ENCODE assay signal across 18 cellular contexts in the genomic region with DNA sequence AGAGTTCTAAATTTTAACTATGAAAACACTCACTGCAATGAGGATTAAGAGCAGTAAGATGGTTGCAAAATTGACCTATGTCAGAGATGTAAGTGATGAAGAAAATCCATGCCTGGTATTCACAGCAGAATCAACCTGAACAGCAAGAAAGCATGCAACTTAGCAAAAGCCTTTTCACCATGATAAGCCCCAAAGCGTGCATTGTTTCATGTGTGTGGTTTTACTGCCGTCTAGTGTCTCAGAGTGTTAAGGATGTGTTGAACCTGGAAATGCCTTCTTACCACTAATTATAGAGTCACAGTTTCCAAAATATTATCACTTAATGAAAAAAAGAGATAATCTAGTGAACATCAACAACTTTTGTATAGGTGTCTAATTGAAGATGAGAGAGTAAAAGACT.
DNase-seq lines count a peak whose midpoint lies in the region; TF ChIP-seq lines count a peak whose summit lies in the region.
"Had no signal": no experiment of that assay in that cellular context is flagged by ENCODE, and none has a peak within 500 bp of the region (broad histone marks: within the 10 kb centered on the region; RNA-seq: fewer than 3 reads in every experiment).

No MANE protein-coding gene starts in this region.

- no peak overlapping the region for H3K18ac ChIP-seq in mesendoderm (ENCODE audit: low read length)

- no CpG with 5 or more reads among the region's 2 CpGs for WGBS in mesendoderm (ENCODE audit: extremely low coverage, insufficient coverage, low lambda C conversion rate)

- no peak overlapping the region for H2BK5ac ChIP-seq in mesendoderm (ENCODE audit: low read length)

- no peaks in the 10 kb centered on the region for H3K36me3 ChIP-seq in mesendoderm (ENCODE audit: control insufficient read depth, insufficient read depth, low read length)
- H3K36me3 ChIP-seq: BE2C, left lung, pancreas had no signal

- no peak overlapping the region for H2BK15ac ChIP-seq in mesendoderm (replicated peaks; ENCODE audit: low read depth)

- no peak overlapping the region for H3K4ac ChIP-seq in mesendoderm (ENCODE audit: low read depth, low read length)

- no peak overlapping the region for H4K5ac ChIP-seq in mesendoderm (ENCODE audit: low read length)

- no peak overlapping the region for H3K4me2 ChIP-seq in mesendoderm (ENCODE audit: low read length)

- H2AK5ac ChIP-seq in mesendoderm (ENCODE audit: low read length): no peak overlapping the region

- H3K4me3 ChIP-seq in LNCaP clone FGC (ENCODE audit: low read depth, low read length) (no peak overlapping the region), mesendoderm (ENCODE audit: low read length) (no peak overlapping the region)
- H3K4me3 ChIP-seq: left lung, pancreas, testis had no signal

- TF ChIP-seq CTCF in LNCaP clone FGC (IDR thresholded peaks at IDR 0.05; ENCODE audit: control insufficient read depth, extremely low read depth, insufficient read depth) (peak; percentile 39), VCaP (conservative IDR thresholded peaks at IDR 0.05) (peak; percentile 30)

- no peaks in the 10 kb centered on the region for H3K79me2 ChIP-seq in mesendoderm (ENCODE audit: control insufficient read depth, insufficient read depth, low read length)

- H3K23ac ChIP-seq in mesendoderm (ENCODE audit: low read length): no peak overlapping the region

- H3K27me3 ChIP-seq in mesendoderm (ENCODE audit: insufficient read depth, low read length, poor library complexity): no peaks in the 10 kb centered on the region
- H3K27me3 ChIP-seq: BE2C, left lung, pancreas, testis had no signal

- DNase-seq in Daoy (ENCODE audit: low read depth) (peak; percentile 48), LNCaP clone FGC (ENCODE audit: low read depth) (no peak), mesendoderm (peak; percentile 23), NCI-H1105 (lab: John Stamatoyannopoulos, UW) (no peak)
- DNase-seq in stimulated activated CD8-positive, alpha-beta memory T cell treated with anti-CD3 and anti-CD28 coated beads, Interleukin-4, amount 100 ng/mL, for 48 hours: no peak
- DNase-seq in activated CD8-positive, alpha-beta memory T cell treated with anti-CD3 and anti-CD28 coated beads, Interleukin-2, amount 50 U/mL, for 4 hours: no peak
- DNase-seq: activated CD4-positive, alpha-beta T cell treated with anti-CD3 and anti-CD28 coated beads, Interleukin-2, amount 10 ng/mL, durations not matched to agents 7 days and 5 days; activated naive CD4-positive, alpha-beta T cell; activated T-cell treated with anti-CD3 and anti-CD28 coated beads for 4 hours; anterior cingulate cortex; BE2C; left lung; MM.1S; NCI-H187 treated with DMSO at 0.1 percent for 48 hours; pancreas; stimulated activated CD4-positive, alpha-beta T cell treated with anti-CD3 and anti-CD28 coated beads, Interleukin-4, amount 100 ng/mL, for 4 hours; testis had no signal

- H2BK120ac ChIP-seq in mesendoderm (ENCODE audit: low read depth, low read length): no peak overlapping the region

- H4K8ac ChIP-seq in mesendoderm (ENCODE audit: low read depth, low read length): no peak overlapping the region

- H3K27ac ChIP-seq in VCaP (no peak overlapping the region), mesendoderm (ENCODE audit: low read depth, low read length) (no peak overlapping the region)
- H3K27ac ChIP-seq: left lung, pancreas, testis had no signal

- no peak overlapping the region for H3K9ac ChIP-seq in mesendoderm (ENCODE audit: low read length)

- H3K56ac ChIP-seq in mesendoderm (ENCODE audit: low read length): no peak overlapping the region

- no peaks in the 10 kb centered on the region for H3K4me1 ChIP-seq in mesendoderm (ENCODE audit: control insufficient read depth, low read depth, low read length)
- H3K4me1 ChIP-seq: BE2C, left lung, pancreas, testis had no signal

- H3K79me1 ChIP-seq in mesendoderm (ENCODE audit: low read length): no peaks in the 10 kb centered on the region

Comparison
In these comparisons a context has a peak if more than half of its experiments do, and no peak if none do; other contexts are left out.
1. DNase-seq: peak in Daoy (single experiment) and mesendoderm (single experiment); none in LNCaP clone FGC (single experiment), NCI-H1105 (single experiment), stimulated activated CD8-positive, alpha-beta memory T cell treated with anti-CD3 and anti-CD28 coated beads, Interleukin-4, amount 100 ng/mL, for 48 hours (single experiment) and activated CD8-positive, alpha-beta memory T cell treated with anti-CD3 and anti-CD28 coated beads, Interleukin-2, amount 50 U/mL, for 4 hours (single experiment).